In genomic region chr16:4795181-4795827, GRCh38 we compare ENCODE assay signal across 11 cellular contexts. TPM values are rescaled to one million over a fixed set of nuclear protein-coding genes. Genes with fewer than 3 reads are reported as not detected.
DNase-seq lines count a peak whose midpoint lies in the region; ATAC-seq and TF ChIP-seq lines count a peak whose summit lies in the region.
"Had no signal": no experiment of that assay in that cellular context is flagged by ENCODE, and none has a peak within 500 bp of the region (broad histone marks: within the 10 kb centered on the region; RNA-seq: fewer than 3 reads in every experiment).

A gene with protein sequence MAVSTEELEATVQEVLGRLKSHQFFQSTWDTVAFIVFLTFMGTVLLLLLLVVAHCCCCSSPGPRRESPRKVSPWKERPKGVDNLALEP (plus strand): TSS chr16:4795369. CDS start chr16:4795735, 366 bp downstream.

- TF ChIP-seq CTCF in Calu3 (IDR thresholded peaks at IDR 0.05; ENCODE audit: unreplicated experiment) (no peak), RWPE1 (conservative IDR thresholded peaks at IDR 0.05; ENCODE audit: low read depth) (no peak), lower lobe of right lung (IDR thresholded peaks at IDR 0.05) (no peak), esophagus muscularis mucosa (IDR thresholded peaks at IDR 0.05) (no peak)

- H3K9me3 Mint-ChIP-seq in Calu3 (ENCODE audit: low read depth, unreplicated experiment), result no peaks in the 10 kb centered on the region

- DNase-seq in Calu3, result peak; percentile 92
- DNase-seq in NCI-H1417 (lab: John Stamatoyannopoulos, UW), result peak; percentile 39 to 93 (median 91)
- DNase-seq in RWPE1 (ENCODE audit: low spot score), result no peak
- peak; percentile 81 for DNase-seq in lower lobe of right lung
- DNase-seq in esophagus muscularis mucosa (ENCODE audit: extremely low spot score), result no peak
- DNase-seq in GM19238 (ENCODE audit: insufficient read length, low spot score), result no peak
- DNase-seq: activated CD8-positive, alpha-beta memory T cell treated with anti-CD3 and anti-CD28 coated beads, Interleukin-2, amount 50 U/mL, for 48 hours; islet precursor cell had no signal

- peak within 1 kb of the TSS; percentile 41 for H3K4me3 ChIP-seq in lower lobe of right lung
- H3K4me3 ChIP-seq in esophagus muscularis mucosa, result no peak within 1 kb of the TSS

- H3K4me3 Mint-ChIP-seq in Calu3 (ENCODE audit: low read depth, unreplicated experiment), result peak within 1 kb of the TSS; percentile 83

- ATAC-seq in lower lobe of right lung (peak; percentile 82), GM19455 (IDR thresholded peaks at IDR 0.05; ENCODE audit: unreplicated experiment) (no peak), HG03565 (IDR thresholded peaks at IDR 0.05; ENCODE audit: unreplicated experiment) (no peak)

- CTCF ChIA-PET in Calu3 (lab: Charles Lee) (interaction anchor here (0.6 to 1.3 kb wide), 2 partner anchors 15 to 28 kb away, joined by 4 to 8 read pairs; no protein-coding TSS in a partner anchor), RWPE1 (lab: Yijun Ruan, JAX) (interaction anchor here (1.0 kb wide), 1 partner anchor 26 kb away, joined by 3 read pairs; no protein-coding TSS in a partner anchor)

- no peak for TF ChIP-seq EP300 in esophagus muscularis mucosa (IDR thresholded peaks at IDR 0.05)

- BruUV-seq in Calu3 (replicated peaks; lab: Mats Ljungman, UMichigan), result no TSS peak

- H3K4me1 Mint-ChIP-seq in Calu3 (ENCODE audit: low read depth, unreplicated experiment), result peaks cover 2% of the 10 kb centered on the region

- WGBS in esophagus muscularis mucosa, result 60% methylated on average over 8 of the region's 14 CpGs

- peak within 1 kb of the TSS; percentile 83 for H3K27ac Mint-ChIP-seq in Calu3 (ENCODE audit: unreplicated experiment)

- POLR2A ChIA-PET in RWPE1 (lab: Yijun Ruan, JAX; ENCODE audit: low non-redundant PET), result no interaction called here

- intact Hi-C loops in Calu3 (cut with micrococcal nuclease; ENCODE audit: unreplicated experiment), result no loop called here
- intact Hi-C loops in lower lobe of right lung (cut with DNase I), result no loop called here
- intact Hi-C loops in esophagus muscularis mucosa (cut with DNase I), result no loop called here

- H3K27me3 Mint-ChIP-seq in Calu3 (ENCODE audit: unreplicated experiment), result no peaks in the 10 kb centered on the region

- peaks cover 56% of the 10 kb centered on the region for H3K36me3 Mint-ChIP-seq in Calu3 (ENCODE audit: insufficient read depth, unreplicated experiment)

- H3K27ac ChIP-seq in RWPE1 (peak within 1 kb of the TSS; percentile 41), lower lobe of right lung (peak within 1 kb of the TSS; percentile 31), esophagus muscularis mucosa (replicated peaks in 1 of 4) (no peak within 1 kb of the TSS)

- H3K9me3 ChIP-seq in lower lobe of right lung (no peaks in the 10 kb centered on the region), esophagus muscularis mucosa (no peaks in the 10 kb centered on the region)

- peaks cover 14% of the 10 kb centered on the region for H3K36me3 ChIP-seq in lower lobe of right lung
- H3K36me3 ChIP-seq in esophagus muscularis mucosa, result peaks cover 9 to 48% (median 40%) of the 10 kb centered on the region in 4 donors

- TF ChIP-seq POLR2A in esophagus muscularis mucosa (IDR thresholded peaks at IDR 0.05; ENCODE audit: low read depth), result no peak

- H3K27me3 ChIP-seq in lower lobe of right lung (ENCODE audit: low read depth) (no peaks in the 10 kb centered on the region), esophagus muscularis mucosa (no peaks in the 10 kb centered on the region)

- H3K4me1 ChIP-seq in lower lobe of right lung (peaks cover 4% of the 10 kb centered on the region), esophagus muscularis mucosa (peaks cover 3 to 6% (median 5%) of the 10 kb centered on the region in 4 donors)

RNA-seq across cellular contexts. Expression of the gene that starts here (rescaled TPM):
- total RNA-seq in Calu3 (2022), result 208 and 235 TPM in 2 replicates
- 27.7 TPM for total RNA-seq in lower lobe of right lung
- not detected for total RNA-seq in esophagus muscularis mucosa
- total RNA-seq: fibroblast of villous mesenchyme had no signal

Comparison
In these comparisons a context has a peak if more than half of its experiments do, and no peak if none do; other contexts are left out.
1. RNA of the gene that starts here (total RNA-seq): 208 to 235 TPM in Calu3 and 27.7 TPM in lower lobe of right lung (single experiment); not detected in esophagus muscularis mucosa; every median in the first group is over 10 times any median in the second.
2. DNase-seq: peak in Calu3 (single experiment), NCI-H1417 (3 of 3) and lower lobe of right lung (single experiment); none in RWPE1 (single experiment), esophagus muscularis mucosa (single experiment) and GM19238 (single experiment).
3. H3K27ac ChIP-seq: peak in RWPE1 (single experiment) and lower lobe of right lung (single experiment); none in esophagus muscularis mucosa (0 of 4).
4. ATAC-seq: peak in lower lobe of right lung (2 of 2); none in GM19455 (single experiment) and HG03565 (single experiment).